Comparison of ENCODE assay signal across 1 cellular context in genomic region chr6:4902363-4902762, GRCh38.
TF ChIP-seq lines count a peak whose summit lies in the region.

No MANE protein-coding gene starts in this region.

TF ChIP-seq in GM12878, 131 proteins besides CTCF, POLR2A, EP300 and RAD21 (continued from another document):
- peak; percentile 79 for TF ChIP-seq SPI1 (IDR thresholded peaks at IDR 0.05; ENCODE audit: borderline replicate concordance, insufficient read depth, low read depth, low read length)
